9 cellular contexts compared by ENCODE assay signal in the genomic region with DNA sequence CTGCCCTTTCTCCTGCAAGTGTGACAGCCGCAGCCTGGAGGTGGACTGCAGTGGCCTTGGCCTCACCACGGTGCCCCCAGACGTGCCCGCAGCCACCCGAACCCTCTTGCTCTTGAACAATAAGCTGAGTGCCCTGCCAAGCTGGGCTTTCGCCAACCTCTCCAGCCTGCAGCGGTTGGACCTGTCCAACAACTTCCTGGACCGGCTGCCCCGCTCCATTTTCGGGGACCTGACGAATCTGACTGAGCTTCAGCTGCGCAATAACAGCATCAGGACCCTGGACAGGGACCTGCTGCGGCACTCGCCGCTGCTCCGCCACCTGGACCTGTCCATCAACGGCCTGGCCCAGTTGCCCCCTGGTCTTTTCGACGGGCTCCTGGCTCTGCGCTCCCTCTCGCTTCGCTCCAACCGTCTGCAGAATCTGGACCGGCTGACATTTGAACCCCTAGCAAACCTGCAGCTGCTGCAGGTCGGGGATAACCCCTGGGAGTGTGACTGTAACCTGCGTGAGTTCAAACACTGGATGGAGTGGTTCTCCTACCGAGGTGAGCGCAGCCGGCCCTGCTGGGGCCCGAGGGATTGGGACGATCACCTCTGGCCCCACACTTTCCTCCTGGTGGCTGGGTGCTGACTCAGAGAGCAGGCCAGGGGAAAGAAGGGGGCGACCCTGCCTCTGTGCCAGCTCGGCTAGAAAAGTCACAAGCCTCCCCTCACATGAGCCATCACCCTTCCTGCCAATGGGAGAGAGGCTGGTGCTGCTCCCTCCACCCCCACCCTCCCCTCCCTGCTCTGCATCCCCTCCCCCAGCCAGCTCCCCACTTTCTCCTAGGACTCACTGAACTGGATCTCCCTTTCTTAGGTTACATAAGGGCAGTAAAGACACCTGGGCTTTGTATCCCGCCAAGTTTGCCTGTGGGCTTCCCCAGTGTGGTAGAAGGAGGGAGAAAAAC. TPM values are rescaled to one million over a fixed set of nuclear protein-coding genes. Genes with fewer than 3 reads are reported as not detected.
DNase-seq lines count a peak whose midpoint lies in the region; ATAC-seq and TF ChIP-seq lines count a peak whose summit lies in the region.
"Had no signal": no experiment of that assay in that cellular context is flagged by ENCODE, and none has a peak within 500 bp of the region (broad histone marks: within the 10 kb centered on the region; RNA-seq: fewer than 3 reads in every experiment).

No MANE protein-coding gene starts in this region.

- no peaks in the 10 kb centered on the region for H3K4me1 Mint-ChIP-seq in activated T-helper 17 cell treated with anti-CD3 and anti-CD28 coated beads, Interleukin-2, amount 50 U/mL, for 72 hours

- H3K27me3 ChIP-seq in body of pancreas (no peaks in the 10 kb centered on the region), kidney epithelial cell (ENCODE audit: control insufficient read depth, insufficient read depth, low read length) (peaks cover 63% of the 10 kb centered on the region)

- DNase-seq in ACHN (peak; percentile 81), HPDE6-E6E7 (ENCODE audit: extremely low spot score) (peak; percentile 75), body of pancreas (peak; percentile 88 to 95 (median 92)), kidney epithelial cell (ENCODE audit: low read depth) (peak; percentile 25), OCI-M2 (lab: John Stamatoyannopoulos, UW; ENCODE audit: unreplicated experiment) (no peak), hippocampal formation (lab: John Stamatoyannopoulos, UW) (no peak)
- DNase-seq in activated CD8-positive, alpha-beta memory T cell treated with anti-CD3 and anti-CD28 coated beads, Interleukin-2, amount 50 U/mL, for 48 hours: no peak
- DNase-seq: naive B cell had no signal

- H3K27ac Mint-ChIP-seq in activated T-helper 17 cell treated with anti-CD3 and anti-CD28 coated beads, Interleukin-2, amount 50 U/mL, for 72 hours: no peak overlapping the region
- H3K27ac Mint-ChIP-seq: naive B cell had no signal

- H3K4me3 ChIP-seq in body of pancreas: no peak overlapping the region
- H3K4me3 ChIP-seq in kidney epithelial cell (ENCODE audit: low read depth, low read length): no peak overlapping the region

- peak; percentile 94 for ATAC-seq in body of pancreas
- no peak for ATAC-seq in activated T-helper 17 cell treated with anti-CD3 and anti-CD28 coated beads, Interleukin-2, amount 50 U/mL, for 72 hours (replicated peaks)

- TF ChIP-seq CTCF in body of pancreas (IDR thresholded peaks at IDR 0.05) (no peak), kidney epithelial cell (IDR thresholded peaks at IDR 0.05; ENCODE audit: insufficient read depth, low read length, poor library complexity, severe bottlenecking) (no peak)

- H3K36me3 Mint-ChIP-seq in activated T-helper 17 cell treated with anti-CD3 and anti-CD28 coated beads, Interleukin-2, amount 50 U/mL, for 72 hours (ENCODE audit: low read depth): no peaks in the 10 kb centered on the region
- H3K36me3 Mint-ChIP-seq: naive B cell had no signal

- peaks cover 16% of the 10 kb centered on the region for H3K4me1 ChIP-seq in body of pancreas

- intact Hi-C loops in body of pancreas (cut with DNase I): no loop called here

- no peak overlapping the region for H3K4me3 Mint-ChIP-seq in activated T-helper 17 cell treated with anti-CD3 and anti-CD28 coated beads, Interleukin-2, amount 50 U/mL, for 72 hours
- H3K4me3 Mint-ChIP-seq: naive B cell had no signal

- WGBS in body of pancreas, 2 donors: 7 to 12% methylated on average over 16 to 34 of the region's 34 CpGs

- H3K9me3 Mint-ChIP-seq in activated T-helper 17 cell treated with anti-CD3 and anti-CD28 coated beads, Interleukin-2, amount 50 U/mL, for 72 hours: no peaks in the 10 kb centered on the region
- H3K9me3 Mint-ChIP-seq: naive B cell had no signal

- in situ Hi-C loops in ACHN (cut with HindIII; ENCODE audit: low pct_ligation_motif_present, low pct_unique_long_range_greater_than_20kb, low sequenced_read_pairs): no loop called here

- no peak overlapping the region for H3K27ac ChIP-seq in body of pancreas

- H3K9me3 ChIP-seq in body of pancreas: no peaks in the 10 kb centered on the region

- TF ChIP-seq POLR2A in body of pancreas (IDR thresholded peaks at IDR 0.05): no peak

- H3K36me3 ChIP-seq in body of pancreas (replicated peaks in 1 of 2; ENCODE audit: insufficient read depth in 1 of 2, low read depth in 2 of 2) (no peaks in the 10 kb centered on the region), kidney epithelial cell (ENCODE audit: control insufficient read depth, insufficient read depth, low read length) (no peaks in the 10 kb centered on the region)

- H3K27me3 Mint-ChIP-seq in activated T-helper 17 cell treated with anti-CD3 and anti-CD28 coated beads, Interleukin-2, amount 50 U/mL, for 72 hours: peaks cover 23% of the 10 kb centered on the region

RNA-seq across cellular contexts. Expression of a gene that starts 10.9 kb away (rescaled TPM):
- total RNA-seq in body of pancreas: not detected
- total RNA-seq in kidney epithelial cell: not detected in 2 replicates
- total RNA-seq in activated T-helper 17 cell treated with anti-CD3 and anti-CD28 coated beads, Interleukin-2, amount 50 U/mL, for 72 hours: not detected

Comparison
In these comparisons a context has a peak if more than half of its experiments do, and no peak if none do; other contexts are left out.
1. DNase-seq: peak in ACHN (single experiment), HPDE6-E6E7 (single experiment), body of pancreas (4 of 4) and kidney epithelial cell (single experiment); none in OCI-M2 (single experiment), hippocampal formation (0 of 2) and activated CD8-positive, alpha-beta memory T cell treated with anti-CD3 and anti-CD28 coated beads, Interleukin-2, amount 50 U/mL, for 48 hours (single experiment).